ENCODE assay signal across 13 cellular contexts in genomic region chr20:49794336-49795124, GRCh38. TPM values are rescaled to one million over a fixed set of nuclear protein-coding genes. Genes with fewer than 3 reads are reported as not detected.
DNase-seq lines count a peak whose midpoint lies in the region; ATAC-seq and TF ChIP-seq lines count a peak whose summit lies in the region.
"Had no signal": no experiment of that assay in that cellular context is flagged by ENCODE, and none has a peak within 500 bp of the region (broad histone marks: within the 10 kb centered on the region; RNA-seq: fewer than 3 reads in every experiment).

No MANE protein-coding gene starts in this region.

- H3K9me3 ChIP-seq in CD4-positive, CD25-positive, alpha-beta regulatory T cell (ENCODE audit: control insufficient read depth in 2 of 2, low read length in 2 of 2) = no peaks in the 10 kb centered on the region
- H3K9me3 ChIP-seq in mucosa of descending colon = no peaks in the 10 kb centered on the region
- H3K9me3 ChIP-seq: testis had no signal

- ATAC-seq in CD4-positive, CD25-positive, alpha-beta regulatory T cell (ENCODE audit: low read depth in 2 of 2) = peak; percentile 71 to 76
- peak; percentile 36 for ATAC-seq in activated naive CD8-positive, alpha-beta T cell treated with anti-CD3 and anti-CD28 coated beads, Interleukin-2, amount 50 U/mL, for 24 hours
- peak; percentile 50 for ATAC-seq in mucosa of descending colon
- ATAC-seq in HG03457 (IDR thresholded peaks at IDR 0.05; ENCODE audit: unreplicated experiment) = no peak
- ATAC-seq in GM18502 (IDR thresholded peaks at IDR 0.05; ENCODE audit: poor library complexity, unreplicated experiment) = no peak
- no peak for ATAC-seq in GM21360 (IDR thresholded peaks at IDR 0.05; ENCODE audit: unreplicated experiment)

- no peaks in the 10 kb centered on the region for H3K9me3 Mint-ChIP-seq in CD4-positive, CD25-positive, alpha-beta regulatory T cell
- H3K9me3 Mint-ChIP-seq in activated naive CD8-positive, alpha-beta T cell treated with anti-CD3 and anti-CD28 coated beads, Interleukin-2, amount 50 U/mL, for 24 hours = no peaks in the 10 kb centered on the region
- H3K9me3 Mint-ChIP-seq: CD8-positive, alpha-beta memory T cell had no signal

- peak in 1 of 3 donors; percentile 46 for DNase-seq in CD4-positive, CD25-positive, alpha-beta regulatory T cell
- DNase-seq in MV-4-11 (lab: John Stamatoyannopoulos, UW) = peak; percentile 87
- no peak for DNase-seq in activated naive CD8-positive, alpha-beta T cell treated with anti-CD3 and anti-CD28 coated beads, Interleukin-2, amount 50 U/mL, for 24 hours
- peak in 2 of 3 donors; percentile 68 to 69 for DNase-seq in mucosa of descending colon
- DNase-seq in medulla oblongata (ENCODE audit: extremely low spot score) = no peak
- DNase-seq: activated T-cell treated with anti-CD3 and anti-CD28 coated beads, Interleukin-2, amount 50 U/mL, for 48 hours; caudate nucleus; NCI-H187; testis had no signal

- no peaks in the 10 kb centered on the region for H3K36me3 ChIP-seq in CD4-positive, CD25-positive, alpha-beta regulatory T cell (ENCODE audit: control insufficient read depth, insufficient read depth, low read length)
- H3K36me3 ChIP-seq in mucosa of descending colon (ENCODE audit: low read depth) = no peaks in the 10 kb centered on the region

- no peaks in the 10 kb centered on the region for H3K27me3 ChIP-seq in CD4-positive, CD25-positive, alpha-beta regulatory T cell (ENCODE audit: control insufficient read depth, insufficient read depth, low read length)
- H3K27me3 ChIP-seq: testis had no signal

- H3K27ac ChIP-seq in CD4-positive, CD25-positive, alpha-beta regulatory T cell (ENCODE audit: insufficient read depth, low read length, poor library complexity, severe bottlenecking) = no peak overlapping the region
- H3K27ac ChIP-seq: testis had no signal

- H3K27me3 Mint-ChIP-seq in CD4-positive, CD25-positive, alpha-beta regulatory T cell = peaks cover 5% of the 10 kb centered on the region
- H3K27me3 Mint-ChIP-seq in activated naive CD8-positive, alpha-beta T cell treated with anti-CD3 and anti-CD28 coated beads, Interleukin-2, amount 50 U/mL, for 24 hours = peaks cover 17% of the 10 kb centered on the region

- H3K36me3 Mint-ChIP-seq in CD4-positive, CD25-positive, alpha-beta regulatory T cell = peaks cover 3% of the 10 kb centered on the region
- no peaks in the 10 kb centered on the region for H3K36me3 Mint-ChIP-seq in activated naive CD8-positive, alpha-beta T cell treated with anti-CD3 and anti-CD28 coated beads, Interleukin-2, amount 50 U/mL, for 24 hours (ENCODE audit: low read depth)
- H3K36me3 Mint-ChIP-seq: CD8-positive, alpha-beta memory T cell had no signal

- no peak for TF ChIP-seq CTCF in mucosa of descending colon (IDR thresholded peaks at IDR 0.05)

- no peak overlapping the region for H3K4me3 ChIP-seq in CD4-positive, CD25-positive, alpha-beta regulatory T cell (ENCODE audit: low read depth, low read length)
- no peak overlapping the region for H3K4me3 ChIP-seq in mucosa of descending colon
- H3K4me3 ChIP-seq: testis had no signal

- H3K4me1 Mint-ChIP-seq in CD4-positive, CD25-positive, alpha-beta regulatory T cell = peaks cover 6 to 12% (median 10%) of the 10 kb centered on the region in 4 donors
- peaks cover 17% of the 10 kb centered on the region for H3K4me1 Mint-ChIP-seq in activated naive CD8-positive, alpha-beta T cell treated with anti-CD3 and anti-CD28 coated beads, Interleukin-2, amount 50 U/mL, for 24 hours

- H3K27ac Mint-ChIP-seq in CD4-positive, CD25-positive, alpha-beta regulatory T cell = peak overlapping the region in 2 of 3 donors; percentile 25 to 47
- H3K27ac Mint-ChIP-seq in activated naive CD8-positive, alpha-beta T cell treated with anti-CD3 and anti-CD28 coated beads, Interleukin-2, amount 50 U/mL, for 24 hours = no peak overlapping the region

- intact Hi-C loops in mucosa of descending colon (cut with DNase I, micrococcal nuclease) = no loop called here

- H3K4me1 ChIP-seq in CD4-positive, CD25-positive, alpha-beta regulatory T cell (ENCODE audit: control insufficient read depth, insufficient read depth, low read length, poor library complexity, severe bottlenecking) = peaks cover 4% of the 10 kb centered on the region
- peaks cover 18% of the 10 kb centered on the region for H3K4me1 ChIP-seq in mucosa of descending colon (ENCODE audit: low read depth)

- peak overlapping the region in 1 of 4 donors; percentile 32 for H3K4me3 Mint-ChIP-seq in CD4-positive, CD25-positive, alpha-beta regulatory T cell
- H3K4me3 Mint-ChIP-seq in activated naive CD8-positive, alpha-beta T cell treated with anti-CD3 and anti-CD28 coated beads, Interleukin-2, amount 50 U/mL, for 24 hours = no peak overlapping the region

RNA-seq across cellular contexts. Expression of gene SLC9A8, which starts 18.1 kb away (rescaled TPM):
- total RNA-seq in CD4-positive, CD25-positive, alpha-beta regulatory T cell = 47.4 TPM
- 1 to 10 TPM; 4.9 to 8.7 (median 7.0) TPM for polyA plus RNA-seq in CD4-positive, CD25-positive, alpha-beta regulatory T cell
- 10 to 100 TPM; 15.9 to 26.9 (median 16.3) TPM for total RNA-seq in mucosa of descending colon

Comparison
In these comparisons a context has a peak if more than half of its experiments do, and no peak if none do; other contexts are left out.
1. ATAC-seq: peak in CD4-positive, CD25-positive, alpha-beta regulatory T cell (2 of 2), activated naive CD8-positive, alpha-beta T cell treated with anti-CD3 and anti-CD28 coated beads, Interleukin-2, amount 50 U/mL, for 24 hours (single experiment) and mucosa of descending colon (single experiment); none in HG03457 (single experiment), GM18502 (single experiment) and GM21360 (single experiment).
2. DNase-seq: peak in MV-4-11 (single experiment) and mucosa of descending colon (2 of 3); none in activated naive CD8-positive, alpha-beta T cell treated with anti-CD3 and anti-CD28 coated beads, Interleukin-2, amount 50 U/mL, for 24 hours (single experiment) and medulla oblongata (single experiment).